13 cellular contexts compared by ENCODE assay signal in genomic region chr6:28824793-28825731, GRCh38.
DNase-seq lines count a peak whose midpoint lies in the region; ATAC-seq and TF ChIP-seq lines count a peak whose summit lies in the region.
"Had no signal": no experiment of that assay in that cellular context is flagged by ENCODE, and none has a peak within 500 bp of the region (broad histone marks: within the 10 kb centered on the region; RNA-seq: fewer than 3 reads in every experiment).

No MANE protein-coding gene starts in this region.

- H3K36me3 ChIP-seq in WERI-Rb-1 (no peaks in the 10 kb centered on the region), iPS-20b (ENCODE audit: insufficient read depth, low read depth, low read length) (no peaks in the 10 kb centered on the region)
- H3K36me3 ChIP-seq: upper lobe of right lung had no signal

- POLR2A ChIA-PET in naive thymus-derived CD8-positive, alpha-beta T cell (lab: Charles Lee) = interaction anchor here (1.3 kb wide), 1 partner anchor 13 kb away, joined by 4 read pairs; no protein-coding TSS in a partner anchor

- H3K9me3 Mint-ChIP-seq in naive thymus-derived CD8-positive, alpha-beta T cell = peaks cover 0 to 12% (median 4%) of the 10 kb centered on the region in 9 donors
- H3K9me3 Mint-ChIP-seq: CD4-positive, alpha-beta T cell had no signal

- H3K27ac ChIP-seq in right cardiac atrium (ENCODE audit: low read length) (no peak overlapping the region), WERI-Rb-1 (no peak overlapping the region), iPS-20b (ENCODE audit: low read length) (no peak overlapping the region)
- H3K27ac ChIP-seq: upper lobe of right lung had no signal

- no peaks in the 10 kb centered on the region for H3K9me3 ChIP-seq in right cardiac atrium (ENCODE audit: control insufficient read depth, low read length)
- H3K9me3 ChIP-seq in WERI-Rb-1 (ENCODE audit: severe bottlenecking) = peaks cover 28% of the 10 kb centered on the region
- H3K9me3 ChIP-seq in iPS-20b (ENCODE audit: insufficient read depth, low read depth, low read length) = no peaks in the 10 kb centered on the region
- H3K9me3 ChIP-seq: upper lobe of right lung had no signal

- H3K4me3 ChIP-seq in right cardiac atrium (ENCODE audit: low read length) (peak overlapping the region; percentile 15), WERI-Rb-1 (ENCODE audit: low read depth, low read length) (peak overlapping the region; percentile 3), iPS-20b (ENCODE audit: low read length) (peak overlapping the region; percentile 67)
- H3K4me3 ChIP-seq: upper lobe of right lung had no signal

- peak overlapping the region in 1 of 10 donors; percentile 82 for H3K27ac Mint-ChIP-seq in naive thymus-derived CD8-positive, alpha-beta T cell
- H3K27ac Mint-ChIP-seq: CD4-positive, alpha-beta T cell had no signal

- peaks cover 65 to 95% (median 80%) of the 10 kb centered on the region in 5 donors for H3K27me3 Mint-ChIP-seq in naive thymus-derived CD8-positive, alpha-beta T cell

- no peak for TF ChIP-seq CTCF in WERI-Rb-1 (IDR thresholded peaks at IDR 0.05; ENCODE audit: low read depth, low read length)

- H3K4me1 ChIP-seq in right cardiac atrium (ENCODE audit: control insufficient read depth, insufficient read depth, low read length) = no peaks in the 10 kb centered on the region
- no peaks in the 10 kb centered on the region for H3K4me1 ChIP-seq in iPS-20b (ENCODE audit: insufficient read depth, low read length)
- H3K4me1 ChIP-seq: upper lobe of right lung had no signal

- peaks cover 7 to 14% (median 10%) of the 10 kb centered on the region in 4 donors for H3K4me1 Mint-ChIP-seq in naive thymus-derived CD8-positive, alpha-beta T cell

- DNase-seq in right cardiac atrium (no peak), left ventricle myocardium superior (no peak), WERI-Rb-1 (no peak), RPMI8226 (no peak), Ammon's horn (ENCODE audit: low spot score) (no peak)
- DNase-seq in naive thymus-derived CD8-positive, alpha-beta T cell = no peak
- DNase-seq: activated naive CD4-positive, alpha-beta T cell treated with Interleukin-2 at 50 U/mL for 16 hours; CD4-positive, alpha-beta T cell; NCI-H2171 treated with DMSO at 0.1 percent for 48 hours; upper lobe of right lung had no signal

- H3K27me3 ChIP-seq in right cardiac atrium (ENCODE audit: control insufficient read depth, insufficient read depth) (peaks cover 7% of the 10 kb centered on the region), WERI-Rb-1 (ENCODE audit: insufficient read depth, low read depth, severe bottlenecking) (peaks cover 98% of the 10 kb centered on the region), iPS-20b (ENCODE audit: insufficient read depth, low read length) (peaks cover 91% of the 10 kb centered on the region)

- WGBS in right cardiac atrium = 2% methylated on average over 34 of the region's 34 CpGs

- ATAC-seq in right cardiac atrium (no peak), left ventricle myocardium superior (no peak), GM18907 (IDR thresholded peaks at IDR 0.05; ENCODE audit: unreplicated experiment) (no peak)
- ATAC-seq in naive thymus-derived CD8-positive, alpha-beta T cell = no peak
- ATAC-seq: activated CD4-positive, CD25-positive, alpha-beta regulatory T cell treated with anti-CD3 and anti-CD28 coated beads, Interleukin-2, amount 50 U/mL, for 24 hours; upper lobe of right lung had no signal

- peaks cover 6 to 11% (median 8%) of the 10 kb centered on the region in 3 donors for H3K36me3 Mint-ChIP-seq in naive thymus-derived CD8-positive, alpha-beta T cell

- intact Hi-C loops in right cardiac atrium (cut with DNase I) (no loop called here), left ventricle myocardium superior (cut with micrococcal nuclease) (no loop called here)

- no peak overlapping the region; the same call in 1 of the 2 replicates for H3K9ac ChIP-seq in iPS-20b (ENCODE audit: low read depth, low read length)

- peak overlapping the region in 5 of 10 donors; percentile 11 to 59 (median 42) for H3K4me3 Mint-ChIP-seq in naive thymus-derived CD8-positive, alpha-beta T cell
- H3K4me3 Mint-ChIP-seq: CD4-positive, alpha-beta T cell had no signal

Comparison
In these comparisons a context has a peak if more than half of its experiments do, and no peak if none do; other contexts are left out.
1. H3K4me3 ChIP-seq: peak in every context shown above with its lines; median percentile 67 in iPS-20b; 15 in right cardiac atrium; 3 in WERI-Rb-1.